Comparison of ENCODE assay signal across 12 cellular contexts in genomic region chr20:58054744-58055373, GRCh38.
DNase-seq lines count a peak whose midpoint lies in the region; ATAC-seq, FAIRE-seq and TF ChIP-seq lines count a peak whose summit lies in the region.
"Had no signal": no experiment of that assay in that cellular context is flagged by ENCODE, and none has a peak within 500 bp of the region (broad histone marks: within the 10 kb centered on the region; RNA-seq: fewer than 3 reads in every experiment).

No MANE protein-coding gene starts in this region.

- intact Hi-C loops in CD4-positive, alpha-beta T cell (cut with DNase I, micrococcal nuclease): no loop called here

- H3K27ac Mint-ChIP-seq in effector memory CD8-positive, alpha-beta T cell: no peak overlapping the region
- H3K27ac Mint-ChIP-seq in CD4-positive, alpha-beta T cell: no peak overlapping the region
- H3K27ac Mint-ChIP-seq: activated CD4-positive, alpha-beta T cell treated with anti-CD3 and anti-CD28 coated beads, Interleukin-2, amount 10 ng/mL, durations not matched to agents 24 days and 14 days; activated naive CD4-positive, alpha-beta T cell treated with anti-CD3 and anti-CD28 coated beads, Interleukin-2, amount 10 ng/mL, durations not matched to agents 7 days and 5 days; HFFc6 had no signal

- ATAC-seq in effector memory CD8-positive, alpha-beta T cell (replicated peaks): no peak
- no peak for ATAC-seq in CD4-positive, alpha-beta T cell (ENCODE audit: poor library complexity)
- no peak for ATAC-seq in GM18867 (IDR thresholded peaks at IDR 0.05; ENCODE audit: unreplicated experiment)

- no peaks in the 10 kb centered on the region for H3K36me3 Mint-ChIP-seq in effector memory CD8-positive, alpha-beta T cell (ENCODE audit: insufficient read depth)
- H3K36me3 Mint-ChIP-seq in CD4-positive, alpha-beta T cell (ENCODE audit: low read depth): no peaks in the 10 kb centered on the region
- H3K36me3 Mint-ChIP-seq: activated naive CD4-positive, alpha-beta T cell treated with anti-CD3 and anti-CD28 coated beads, Interleukin-2, amount 10 ng/mL, durations not matched to agents 7 days and 5 days had no signal

- no peaks in the 10 kb centered on the region for H3K9me3 Mint-ChIP-seq in effector memory CD8-positive, alpha-beta T cell
- peaks cover 5% of the 10 kb centered on the region for H3K9me3 Mint-ChIP-seq in CD4-positive, alpha-beta T cell

- H3K9me3 ChIP-seq in CD4-positive, alpha-beta T cell (ENCODE audit: control insufficient read depth, low read length): peaks cover 5% of the 10 kb centered on the region

- no peak overlapping the region for H3K27ac ChIP-seq in CD4-positive, alpha-beta T cell (ENCODE audit: low read depth, low read length)

- FAIRE-seq in HTR-8/SVneo (lab: Jason Lieb, UNC): peak; percentile 69

- H3K4me3 Mint-ChIP-seq in effector memory CD8-positive, alpha-beta T cell: no peak overlapping the region
- no peak overlapping the region for H3K4me3 Mint-ChIP-seq in CD4-positive, alpha-beta T cell
- H3K4me3 Mint-ChIP-seq: activated CD4-positive, alpha-beta T cell treated with anti-CD3 and anti-CD28 coated beads, Interleukin-2, amount 10 ng/mL, durations not matched to agents 24 days and 14 days; activated naive CD4-positive, alpha-beta T cell treated with anti-CD3 and anti-CD28 coated beads, Interleukin-2, amount 10 ng/mL, durations not matched to agents 7 days and 5 days; HFFc6 had no signal

- H3K27me3 ChIP-seq in CD4-positive, alpha-beta T cell (ENCODE audit: control insufficient read depth, insufficient read depth, low read length): peaks cover 12% of the 10 kb centered on the region

- POLR2A ChIA-PET in CD4-positive, alpha-beta T cell (lab: Charles Lee): no interaction called here

- no peak for TF ChIP-seq CTCF in choroid plexus epithelial cell (conservative IDR thresholded peaks at IDR 0.05; ENCODE audit: low read depth, low read length)
- no peak for TF ChIP-seq CTCF in CD4-positive, alpha-beta T cell (IDR thresholded peaks at IDR 0.05)

- CTCF ChIA-PET in CD4-positive, alpha-beta T cell (lab: Charles Lee): no interaction called here

- no peak for DNase-seq in HTR-8/SVneo (ENCODE audit: insufficient read length, low spot score)
- DNase-seq in choroid plexus epithelial cell (ENCODE audit: low read depth): peak; percentile 4
- peak; percentile 53 for DNase-seq in iPS-NIHi7 (ENCODE audit: extremely low spot score)
- DNase-seq in retina: peak; percentile 81
- DNase-seq in effector memory CD8-positive, alpha-beta T cell: no peak
- no peak for DNase-seq in CD4-positive, alpha-beta T cell
- DNase-seq in CD1c-positive myeloid dendritic cell (ENCODE audit: extremely low spot score): no peak
- DNase-seq: activated CD4-positive, alpha-beta T cell treated with anti-CD3 and anti-CD28 coated beads, Interleukin-2, amount 10 ng/mL, durations not matched to agents 24 days and 14 days; activated naive CD4-positive, alpha-beta T cell treated with anti-CD3 and anti-CD28 coated beads, Interleukin-2, amount 10 ng/mL, durations not matched to agents 7 days and 5 days; HFFc6; NCI-H226 had no signal

- H3K4me1 Mint-ChIP-seq in effector memory CD8-positive, alpha-beta T cell (ENCODE audit: low read depth in 2 of 2): no peaks in the 10 kb centered on the region
- no peaks in the 10 kb centered on the region for H3K4me1 Mint-ChIP-seq in CD4-positive, alpha-beta T cell (ENCODE audit: low read depth)
- H3K4me1 Mint-ChIP-seq: activated CD4-positive, alpha-beta T cell treated with anti-CD3 and anti-CD28 coated beads, Interleukin-2, amount 10 ng/mL, durations not matched to agents 24 days and 14 days; activated naive CD4-positive, alpha-beta T cell treated with anti-CD3 and anti-CD28 coated beads, Interleukin-2, amount 10 ng/mL, durations not matched to agents 7 days and 5 days had no signal

- H3K4me3 ChIP-seq in choroid plexus epithelial cell (ENCODE audit: low read depth, low read length): no peak overlapping the region

- peaks cover 68% of the 10 kb centered on the region in 2 donors for H3K27me3 Mint-ChIP-seq in effector memory CD8-positive, alpha-beta T cell
- peaks cover 48% of the 10 kb centered on the region for H3K27me3 Mint-ChIP-seq in CD4-positive, alpha-beta T cell

Comparison
In these comparisons a context has a peak if more than half of its experiments do, and no peak if none do; other contexts are left out.
1. DNase-seq: peak in choroid plexus epithelial cell (single experiment), iPS-NIHi7 (single experiment) and retina (single experiment); none in HTR-8/SVneo (single experiment), effector memory CD8-positive, alpha-beta T cell (0 of 3), CD4-positive, alpha-beta T cell (0 of 10) and CD1c-positive myeloid dendritic cell (single experiment).